In the genomic region with DNA sequence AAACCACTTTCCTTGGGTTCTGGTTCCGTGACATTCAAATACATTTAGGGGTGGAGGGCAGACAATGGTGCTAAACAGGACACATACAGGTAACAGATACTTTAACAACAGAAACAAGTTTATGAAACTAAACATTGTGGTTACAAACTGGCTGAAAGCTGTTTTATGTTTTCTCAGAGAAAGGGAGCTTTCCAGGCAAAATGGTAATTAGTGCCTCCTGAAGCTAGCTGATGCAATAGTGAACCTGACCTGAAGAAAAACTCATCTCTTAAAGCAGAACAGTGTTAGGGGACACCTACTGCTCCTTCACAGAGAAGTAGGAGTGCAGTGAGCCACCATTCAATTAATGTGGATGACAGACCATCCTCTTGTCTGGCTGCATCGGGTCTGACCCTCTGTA, we compare ENCODE assay signal across 21 cellular contexts.
DNase-seq lines count a peak whose midpoint lies in the region; ATAC-seq and TF ChIP-seq lines count a peak whose summit lies in the region.
"Had no signal": no experiment of that assay in that cellular context is flagged by ENCODE, and none has a peak within 500 bp of the region (broad histone marks: within the 10 kb centered on the region; RNA-seq: fewer than 3 reads in every experiment).

No MANE protein-coding gene starts in this region.

- H3K79me2 ChIP-seq in mesendoderm (ENCODE audit: control insufficient read depth, insufficient read depth, low read length) = no peaks in the 10 kb centered on the region

- H3K56ac ChIP-seq in mesendoderm (ENCODE audit: low read length) = no peak overlapping the region

- intact Hi-C loops in tibial artery (cut with DNase I; ENCODE audit: low total_unique reads) = no loop called here

- no peaks in the 10 kb centered on the region for H3K79me1 ChIP-seq in mesendoderm (ENCODE audit: low read length)

- TF ChIP-seq CTCF in tibial artery (IDR thresholded peaks at IDR 0.05) = no peak

- H2AK5ac ChIP-seq in mesendoderm (ENCODE audit: low read length) = no peak overlapping the region

- H3K36me3 Mint-ChIP-seq in activated CD8-positive, alpha-beta memory T cell treated with anti-CD3 and anti-CD28 coated beads, Interleukin-2, amount 10 ng/mL, durations not matched to agents 7 days and 5 days = no peaks in the 10 kb centered on the region
- H3K36me3 Mint-ChIP-seq: naive thymus-derived CD8-positive, alpha-beta T cell had no signal

- no peak overlapping the region for H3K4ac ChIP-seq in mesendoderm (ENCODE audit: low read depth, low read length)

- no peak overlapping the region for H3K4me3 Mint-ChIP-seq in activated CD8-positive, alpha-beta memory T cell treated with anti-CD3 and anti-CD28 coated beads, Interleukin-2, amount 10 ng/mL, durations not matched to agents 7 days and 5 days
- H3K4me3 Mint-ChIP-seq: activated CD8-positive, alpha-beta T cell treated with anti-CD3 and anti-CD28 coated beads, Interleukin-2, amount 10 ng/mL, durations not matched to agents 7 days and 5 days; naive thymus-derived CD8-positive, alpha-beta T cell; T-helper 1 cell treated with Interleukin-12 subunit alpha and Interleukin-12 subunit beta and Interleukin-4 antibody, amounts not matched to agents 30 μg/mL and 1 μg/mL, for 36 hours had no signal

- H4K8ac ChIP-seq in mesendoderm (ENCODE audit: low read depth, low read length) = no peak overlapping the region

- H2BK5ac ChIP-seq in mesendoderm (ENCODE audit: low read length) = no peak overlapping the region

- no peaks in the 10 kb centered on the region for H3K9me3 Mint-ChIP-seq in activated CD8-positive, alpha-beta memory T cell treated with anti-CD3 and anti-CD28 coated beads, Interleukin-2, amount 10 ng/mL, durations not matched to agents 7 days and 5 days (ENCODE audit: low read depth)
- H3K9me3 Mint-ChIP-seq: naive thymus-derived CD8-positive, alpha-beta T cell; T-helper 1 cell treated with Interleukin-12 subunit alpha and Interleukin-12 subunit beta and Interleukin-4 antibody, amounts not matched to agents 30 μg/mL and 1 μg/mL, for 36 hours had no signal

- H3K4me1 ChIP-seq in mesendoderm (ENCODE audit: control insufficient read depth, low read depth, low read length) (no peaks in the 10 kb centered on the region), tibial artery (no peaks in the 10 kb centered on the region)

- CTCF ChIA-PET in activated CD8-positive, alpha-beta memory T cell treated with anti-CD3 and anti-CD28 coated beads, Interleukin-2, amount 10 ng/mL, durations not matched to agents 7 days and 5 days (lab: Charles Lee) = no interaction called here

- H3K27ac Mint-ChIP-seq in activated CD8-positive, alpha-beta memory T cell treated with anti-CD3 and anti-CD28 coated beads, Interleukin-2, amount 10 ng/mL, durations not matched to agents 7 days and 5 days = no peak overlapping the region
- H3K27ac Mint-ChIP-seq: activated CD8-positive, alpha-beta T cell treated with anti-CD3 and anti-CD28 coated beads, Interleukin-2, amount 10 ng/mL, durations not matched to agents 7 days and 5 days; naive thymus-derived CD8-positive, alpha-beta T cell; progenitor cell of endocrine pancreas; T-helper 1 cell treated with Interleukin-12 subunit alpha and Interleukin-12 subunit beta and Interleukin-4 antibody, amounts not matched to agents 30 μg/mL and 1 μg/mL, for 36 hours had no signal

- no peak overlapping the region for H3K4me3 ChIP-seq in mesendoderm (ENCODE audit: low read length)
- H3K4me3 ChIP-seq in tibial artery = no peak overlapping the region
- H3K4me3 ChIP-seq: esophagus squamous epithelium, thoracic aorta had no signal

- H2BK120ac ChIP-seq in mesendoderm (ENCODE audit: low read depth, low read length) = no peak overlapping the region

- H2BK15ac ChIP-seq in mesendoderm (replicated peaks; ENCODE audit: low read depth) = no peak overlapping the region

- H3K36me3 ChIP-seq in mesendoderm (ENCODE audit: control insufficient read depth, insufficient read depth, low read length) = no peaks in the 10 kb centered on the region
- H3K36me3 ChIP-seq in tibial artery = no peaks in the 10 kb centered on the region
- H3K36me3 ChIP-seq: esophagus squamous epithelium, thoracic aorta had no signal

- H3K23ac ChIP-seq in mesendoderm (ENCODE audit: low read length) = no peak overlapping the region

- DNase-seq in H4 (ENCODE audit: low spot score) = peak; percentile 23
- peak; percentile 25 for DNase-seq in mesendoderm
- no peak for DNase-seq in tibial artery
- DNase-seq in activated CD8-positive, alpha-beta memory T cell treated with anti-CD3 and anti-CD28 coated beads, Interleukin-2, amount 10 ng/mL, durations not matched to agents 7 days and 5 days = no peak
- DNase-seq: activated CD4-positive, CD25-positive, alpha-beta regulatory T cell; activated CD8-positive, alpha-beta T cell treated with anti-CD3 and anti-CD28 coated beads, Interleukin-2, amount 10 ng/mL, durations not matched to agents 7 days and 5 days; caudate nucleus; EL; esophagus squamous epithelium; naive thymus-derived CD8-positive, alpha-beta T cell; NCI-H187 treated with DMSO at 0.1 percent for 48 hours; NCI-H446; SHP77; small intestine had no signal

- H4K5ac ChIP-seq in mesendoderm (ENCODE audit: low read length) = no peak overlapping the region

- no peak overlapping the region for H3K4me2 ChIP-seq in mesendoderm (ENCODE audit: low read length)

- no CpG with 5 or more reads among the region's 2 CpGs for WGBS in mesendoderm (ENCODE audit: extremely low coverage, insufficient coverage, low lambda C conversion rate)

- peaks cover 10% of the 10 kb centered on the region for H3K27me3 Mint-ChIP-seq in activated CD8-positive, alpha-beta memory T cell treated with anti-CD3 and anti-CD28 coated beads, Interleukin-2, amount 10 ng/mL, durations not matched to agents 7 days and 5 days
- H3K27me3 Mint-ChIP-seq: progenitor cell of endocrine pancreas had no signal

- no peak overlapping the region for H3K9ac ChIP-seq in mesendoderm (ENCODE audit: low read length)

- ATAC-seq in GM19025 (IDR thresholded peaks at IDR 0.05; ENCODE audit: low read depth, unreplicated experiment) = peak; percentile 42
- peak; percentile 45 for ATAC-seq in HG03558 (IDR thresholded peaks at IDR 0.05; ENCODE audit: extremely low read depth, unreplicated experiment)
- no peak for ATAC-seq in activated CD8-positive, alpha-beta memory T cell treated with anti-CD3 and anti-CD28 coated beads, Interleukin-2, amount 10 ng/mL, durations not matched to agents 7 days and 5 days
- ATAC-seq in HG03354 (IDR thresholded peaks at IDR 0.05; ENCODE audit: poor library complexity, severe bottlenecking, unreplicated experiment) = no peak
- no peak for ATAC-seq in GM19328 (IDR thresholded peaks at IDR 0.05; ENCODE audit: unreplicated experiment)
- ATAC-seq: activated CD8-positive, alpha-beta T cell treated with anti-CD3 and anti-CD28 coated beads, Interleukin-2, amount 10 ng/mL, durations not matched to agents 7 days and 5 days; naive thymus-derived CD8-positive, alpha-beta T cell had no signal

- no peak overlapping the region for H3K27ac ChIP-seq in mesendoderm (ENCODE audit: low read depth, low read length)
- no peak overlapping the region for H3K27ac ChIP-seq in tibial artery
- H3K27ac ChIP-seq: esophagus squamous epithelium, thoracic aorta had no signal

- H3K9me3 ChIP-seq in tibial artery = no peaks in the 10 kb centered on the region
- H3K9me3 ChIP-seq: esophagus squamous epithelium, thoracic aorta had no signal

- no peaks in the 10 kb centered on the region for H3K4me1 Mint-ChIP-seq in activated CD8-positive, alpha-beta memory T cell treated with anti-CD3 and anti-CD28 coated beads, Interleukin-2, amount 10 ng/mL, durations not matched to agents 7 days and 5 days

- H3K18ac ChIP-seq in mesendoderm (ENCODE audit: low read length) = no peak overlapping the region

- no peaks in the 10 kb centered on the region for H3K27me3 ChIP-seq in mesendoderm (ENCODE audit: insufficient read depth, low read length, poor library complexity)
- H3K27me3 ChIP-seq in tibial artery = no peaks in the 10 kb centered on the region
- H3K27me3 ChIP-seq: esophagus squamous epithelium had no signal

Comparison
In these comparisons a context has a peak if more than half of its experiments do, and no peak if none do; other contexts are left out.
1. ATAC-seq: peak in GM19025 (single experiment) and HG03558 (single experiment); none in activated CD8-positive, alpha-beta memory T cell treated with anti-CD3 and anti-CD28 coated beads, Interleukin-2, amount 10 ng/mL, durations not matched to agents 7 days and 5 days (single experiment), HG03354 (single experiment) and GM19328 (single experiment).
2. DNase-seq: peak in H4 (single experiment) and mesendoderm (single experiment); none in tibial artery (0 of 2) and activated CD8-positive, alpha-beta memory T cell treated with anti-CD3 and anti-CD28 coated beads, Interleukin-2, amount 10 ng/mL, durations not matched to agents 7 days and 5 days (single experiment).